In the genomic region with DNA sequence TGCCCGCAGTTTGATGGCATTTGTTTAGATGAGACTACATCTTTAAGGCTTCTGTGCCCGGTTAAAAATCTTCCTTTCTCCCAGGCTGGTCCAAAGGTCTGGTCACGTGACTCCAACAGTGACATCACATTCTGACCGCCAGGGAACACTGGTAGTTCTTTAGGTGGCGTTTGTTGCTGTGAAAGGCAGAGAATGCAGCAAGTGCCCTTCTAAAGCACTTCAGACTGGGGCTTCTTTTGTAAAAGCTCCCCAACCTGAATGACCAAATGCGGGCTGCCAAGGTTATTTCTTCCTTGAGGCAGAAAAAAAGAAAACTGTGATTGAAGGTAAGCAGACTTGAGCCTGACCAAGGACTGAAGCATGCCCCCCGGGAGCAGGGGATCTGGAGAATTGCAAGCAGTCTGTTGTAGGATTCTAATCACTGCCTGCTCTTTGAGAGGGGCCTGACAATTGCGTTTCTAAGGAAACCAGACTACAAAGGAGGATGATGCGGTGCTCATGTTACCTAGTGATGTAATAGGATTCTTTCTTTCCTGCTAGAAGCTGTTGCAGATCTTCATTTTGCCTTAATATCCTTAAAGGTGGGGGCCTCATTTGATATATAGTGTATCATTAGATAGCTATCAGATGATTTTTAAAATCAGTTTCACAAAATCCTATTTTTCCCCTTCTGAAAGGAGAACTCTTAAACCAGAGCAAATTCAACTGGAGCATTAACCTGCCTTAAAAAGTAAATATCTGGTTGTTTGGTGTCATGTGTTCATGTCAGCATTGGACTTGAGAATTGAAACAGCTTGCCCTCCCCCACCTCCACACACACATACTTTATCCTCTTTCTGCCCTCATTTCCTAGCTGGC, we compare ENCODE assay signal across 8 cellular contexts.
DNase-seq lines count a peak whose midpoint lies in the region; ATAC-seq and TF ChIP-seq lines count a peak whose summit lies in the region.

No MANE protein-coding gene starts in this region.

- TF ChIP-seq POLR2A in HCT116 (IDR thresholded peaks at IDR 0.05; ENCODE audit: borderline replicate concordance, extremely low read depth, insufficient read depth, insufficient read length) = no peak

- intact Hi-C loops in HCT116 (cut with micrococcal nuclease) = no loop called here

- H4K91ac ChIP-seq in trophoblast cell (ENCODE audit: low read depth, low read length) = no peak overlapping the region

- POLR2A ChIA-PET in HCT116 (lab: Charles Lee) = no interaction called here

- BruUV-seq in HCT116 (replicated peaks; lab: Mats Ljungman, UMichigan) = no TSS peak

- no peaks in the 10 kb centered on the region for H3K79me2 ChIP-seq in HCT116 (ENCODE audit: insufficient read depth, low read length)
- no peaks in the 10 kb centered on the region for H3K79me2 ChIP-seq in trophoblast cell (ENCODE audit: control insufficient read depth, insufficient read depth, low read length, poor library complexity)

- H3K9ac ChIP-seq in HCT116 (ENCODE audit: low read length) (no peak overlapping the region), NT2/D1 (ENCODE audit: insufficient read length, low read depth) (no peak overlapping the region), trophoblast cell (ENCODE audit: low read length) (no peak overlapping the region)

- no peak overlapping the region for H3K23ac ChIP-seq in trophoblast cell (ENCODE audit: low read length)

- peak overlapping the region; percentile 52 for H2BK5ac ChIP-seq in trophoblast cell (ENCODE audit: low read depth, low read length, poor library complexity)

- H3K18ac ChIP-seq in trophoblast cell (ENCODE audit: low read length) = no peak overlapping the region

- H2AFZ ChIP-seq in HCT116 (ENCODE audit: low read depth, low read length, poor library complexity, severe bottlenecking) = no peak overlapping the region
- H2AFZ ChIP-seq in trophoblast cell (ENCODE audit: insufficient read depth, low read length, poor library complexity) = no peak overlapping the region

- no peaks in the 10 kb centered on the region for H3K36me3 ChIP-seq in HCT116 (ENCODE audit: control insufficient read depth in 1 of 2, insufficient read depth in 2 of 2, low read length in 2 of 2)
- H3K36me3 ChIP-seq in NT2/D1 (ENCODE audit: insufficient read depth, insufficient read length, low read length) = peaks cover 6% of the 10 kb centered on the region
- H3K36me3 ChIP-seq in trophoblast cell (ENCODE audit: control insufficient read depth in 1 of 2, insufficient read depth in 2 of 2, low read length in 2 of 2) = no peaks in the 10 kb centered on the region

- no peak for ATAC-seq in HCT116
- no peak for ATAC-seq in GM19463 (IDR thresholded peaks at IDR 0.05; ENCODE audit: unreplicated experiment)
- ATAC-seq in GM19467 (IDR thresholded peaks at IDR 0.05; ENCODE audit: unreplicated experiment) = no peak
- no peak for ATAC-seq in stimulated activated naive CD8-positive, alpha-beta T cell treated with anti-CD3 and anti-CD28 coated beads, Interleukin-15, Interleukin-2, amounts not matched to agents 100 U/mL and 50 U/mL, for 24 hours

- 0 out of 4 replicates have a peak, but pooled peaks cover 0 to 2% of the 10 kb centered on the region in 2 experiments for H3K4me1 ChIP-seq in HCT116 (ENCODE audit: control insufficient read depth in 1 of 2, insufficient read depth in 2 of 2, low read length in 2 of 2)
- peaks cover 2% of the 10 kb centered on the region for H3K4me1 ChIP-seq in NT2/D1 (ENCODE audit: insufficient read depth, insufficient read length)
- peaks cover 0 to 2% of the 10 kb centered on the region in 2 experiments for H3K4me1 ChIP-seq in trophoblast cell (ENCODE audit: control insufficient read depth in 1 of 2, insufficient read depth in 2 of 2, low read length in 2 of 2)

- H3K27me3 ChIP-seq in HCT116 (ENCODE audit: insufficient read depth, low read length) (no peaks in the 10 kb centered on the region), NT2/D1 (ENCODE audit: insufficient read depth, insufficient read length) (no peaks in the 10 kb centered on the region), trophoblast cell (ENCODE audit: insufficient read depth, low read length) (no peaks in the 10 kb centered on the region)

- H2AK5ac ChIP-seq in trophoblast cell (ENCODE audit: low read length) = no peak overlapping the region

- no peak overlapping the region for H2BK120ac ChIP-seq in trophoblast cell (ENCODE audit: insufficient read depth, low read length, poor library complexity)

- DNase-seq in HCT116 (ENCODE audit: low read depth, low spot score) = no peak
- DNase-seq in NT2/D1 (ENCODE audit: low read depth, low spot score) = peak; percentile 71
- peak; percentile 35 for DNase-seq in glomerular visceral epithelial cell (ENCODE audit: extremely low spot score)
- DNase-seq in trophoblast cell = peak; percentile 3 to 56
- DNase-seq in stimulated activated naive CD8-positive, alpha-beta T cell treated with anti-CD3 and anti-CD28 coated beads, Interleukin-15, Interleukin-2, amounts not matched to agents 100 U/mL and 50 U/mL, for 24 hours = no peak
- no peak for DNase-seq in activated CD4-positive, alpha-beta T cell treated with anti-CD3 and anti-CD28 coated beads for 1 hour

- CTCF ChIA-PET in HCT116 (lab: Charles Lee) = no interaction called here

- no peak overlapping the region for H3K4ac ChIP-seq in trophoblast cell (ENCODE audit: low read depth, low read length)

- TF ChIP-seq CTCF in HCT116 (IDR thresholded peaks at IDR 0.05 in 2 of 3, conservative IDR thresholded peaks at IDR 0.05 in 1 of 3; ENCODE audit: borderline replicate concordance in 1 of 3, insufficient read depth in 1 of 3, low read depth in 2 of 3, low read length in 2 of 3) = no peak

- H3K4me2 ChIP-seq in HCT116 (ENCODE audit: low read length) (peak overlapping the region; percentile 27; the same call in 1 of the 2 replicates), trophoblast cell (ENCODE audit: low read length) (peak overlapping the region; percentile 56)

- no peak for TF ChIP-seq RAD21 in HCT116 (IDR thresholded peaks at IDR 0.05; ENCODE audit: low read depth)

- no peak overlapping the region for H4K8ac ChIP-seq in trophoblast cell (ENCODE audit: low read depth, low read length)

- no CpG with 5 or more reads among the region's 9 CpGs for WGBS in trophoblast cell (ENCODE audit: extremely low coverage, insufficient coverage, insufficient read length)

- no peak overlapping the region for H3K27ac ChIP-seq in HCT116 (ENCODE audit: low read depth, low read length)
- H3K27ac ChIP-seq in trophoblast cell (ENCODE audit: low read depth, low read length) = peak overlapping the region; percentile 84

- RAD21 ChIA-PET in HCT116 (lab: Charles Lee; ENCODE audit: low non-redundant PET in 1 of 2, low total read pairs in 2 of 2, uncharacterized antibody in 2 of 2, unreplicated experiment in 2 of 2) = no interaction called here

- no peak overlapping the region for H2BK12ac ChIP-seq in trophoblast cell (ENCODE audit: low read length)

- no peak overlapping the region for H4K12ac ChIP-seq in trophoblast cell (ENCODE audit: low read depth, low read length)

- H3K4me3 ChIP-seq in HCT116 (replicated peaks in 1 of 2; ENCODE audit: low read depth in 1 of 2, low read length in 2 of 2) (no peak overlapping the region), NT2/D1 (ENCODE audit: insufficient read length, low read depth) (no peak overlapping the region), trophoblast cell (ENCODE audit: low read depth, low read length) (no peak overlapping the region)

- H4K20me1 ChIP-seq in HCT116 (ENCODE audit: insufficient read depth) = no peaks in the 10 kb centered on the region

- no peaks in the 10 kb centered on the region for H3K9me3 ChIP-seq in HCT116 (ENCODE audit: control insufficient read depth in 1 of 2, insufficient read depth in 1 of 2, low read depth in 1 of 2, low read length in 2 of 2)
- H3K9me3 ChIP-seq in NT2/D1 (ENCODE audit: insufficient read depth, low read length) = no peaks in the 10 kb centered on the region
- H3K9me3 ChIP-seq in trophoblast cell (ENCODE audit: insufficient read depth, low read depth, low read length) = no peaks in the 10 kb centered on the region

- peaks cover 2% of the 10 kb centered on the region for H3K79me1 ChIP-seq in trophoblast cell (ENCODE audit: low read length)

- no peak overlapping the region for H3K14ac ChIP-seq in trophoblast cell (ENCODE audit: low read length)

- H3K9me2 ChIP-seq in HCT116 (ENCODE audit: insufficient read depth) = no peaks in the 10 kb centered on the region

TF ChIP-seq in HCT116, 20 proteins besides CTCF, POLR2A, EP300 and RAD21 (continues in another document):
- TF ChIP-seq, protein P1, sequence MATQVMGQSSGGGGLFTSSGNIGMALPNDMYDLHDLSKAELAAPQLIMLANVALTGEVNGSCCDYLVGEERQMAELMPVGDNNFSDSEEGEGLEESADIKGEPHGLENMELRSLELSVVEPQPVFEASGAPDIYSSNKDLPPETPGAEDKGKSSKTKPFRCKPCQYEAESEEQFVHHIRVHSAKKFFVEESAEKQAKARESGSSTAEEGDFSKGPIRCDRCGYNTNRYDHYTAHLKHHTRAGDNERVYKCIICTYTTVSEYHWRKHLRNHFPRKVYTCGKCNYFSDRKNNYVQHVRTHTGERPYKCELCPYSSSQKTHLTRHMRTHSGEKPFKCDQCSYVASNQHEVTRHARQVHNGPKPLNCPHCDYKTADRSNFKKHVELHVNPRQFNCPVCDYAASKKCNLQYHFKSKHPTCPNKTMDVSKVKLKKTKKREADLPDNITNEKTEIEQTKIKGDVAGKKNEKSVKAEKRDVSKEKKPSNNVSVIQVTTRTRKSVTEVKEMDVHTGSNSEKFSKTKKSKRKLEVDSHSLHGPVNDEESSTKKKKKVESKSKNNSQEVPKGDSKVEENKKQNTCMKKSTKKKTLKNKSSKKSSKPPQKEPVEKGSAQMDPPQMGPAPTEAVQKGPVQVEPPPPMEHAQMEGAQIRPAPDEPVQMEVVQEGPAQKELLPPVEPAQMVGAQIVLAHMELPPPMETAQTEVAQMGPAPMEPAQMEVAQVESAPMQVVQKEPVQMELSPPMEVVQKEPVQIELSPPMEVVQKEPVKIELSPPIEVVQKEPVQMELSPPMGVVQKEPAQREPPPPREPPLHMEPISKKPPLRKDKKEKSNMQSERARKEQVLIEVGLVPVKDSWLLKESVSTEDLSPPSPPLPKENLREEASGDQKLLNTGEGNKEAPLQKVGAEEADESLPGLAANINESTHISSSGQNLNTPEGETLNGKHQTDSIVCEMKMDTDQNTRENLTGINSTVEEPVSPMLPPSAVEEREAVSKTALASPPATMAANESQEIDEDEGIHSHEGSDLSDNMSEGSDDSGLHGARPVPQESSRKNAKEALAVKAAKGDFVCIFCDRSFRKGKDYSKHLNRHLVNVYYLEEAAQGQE (IDR thresholded peaks at IDR 0.05; ENCODE audit: low read depth) = no peak
- TF ChIP-seq EZH2phosphoT487 (IDR thresholded peaks at IDR 0.05; ENCODE audit: borderline replicate concordance) (no peak), CBX3 (IDR thresholded peaks at IDR 0.05; ENCODE audit: low read depth) (no peak), ELF1 (IDR thresholded peaks at IDR 0.05; ENCODE audit: borderline replicate concordance, low read depth) (no peak)

Comparison
In these comparisons a context has a peak if more than half of its experiments do, and no peak if none do; other contexts are left out.
1. DNase-seq: peak in NT2/D1 (single experiment), glomerular visceral epithelial cell (single experiment) and trophoblast cell (2 of 2); none in HCT116 (single experiment), stimulated activated naive CD8-positive, alpha-beta T cell treated with anti-CD3 and anti-CD28 coated beads, Interleukin-15, Interleukin-2, amounts not matched to agents 100 U/mL and 50 U/mL, for 24 hours (single experiment) and activated CD4-positive, alpha-beta T cell treated with anti-CD3 and anti-CD28 coated beads for 1 hour (single experiment).